29 cellular contexts compared by ENCODE assay signal in the genomic region with DNA sequence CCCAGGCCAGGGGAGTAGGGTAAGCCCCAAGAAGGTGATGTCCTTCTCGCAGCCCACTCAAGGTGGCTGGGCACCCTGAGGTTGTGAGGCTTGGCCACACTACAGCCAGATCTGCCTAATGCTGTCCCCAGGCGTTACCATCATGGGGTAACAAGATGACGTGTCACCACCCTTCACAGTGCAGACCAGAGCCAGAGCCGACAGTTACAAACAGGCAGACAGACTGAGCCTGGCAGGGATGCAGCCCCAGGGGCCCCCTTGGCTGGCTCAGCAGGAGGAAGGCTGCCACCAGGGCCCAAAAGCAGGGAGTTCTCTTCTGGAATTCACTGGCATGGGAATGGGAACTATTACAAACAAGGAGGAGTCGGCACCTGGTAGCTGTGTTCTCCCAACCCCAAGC.
"Had no signal": no experiment of that assay in that cellular context is flagged by ENCODE, and none has a peak within 500 bp of the region (broad histone marks: within the 10 kb centered on the region; RNA-seq: fewer than 3 reads in every experiment).

No MANE protein-coding gene starts in this region.

- H3K27me3 ChIP-seq: ascending aorta, breast epithelium, cardiac muscle cell, colonic mucosa had no signal

- H3K27ac Mint-ChIP-seq: activated B cell treated with CpG ODN at 0.5 μM for 24 hours; activated naive CD4-positive, alpha-beta T cell treated with anti-CD3 and anti-CD28 coated beads, Interleukin-2, amount 10 ng/mL, durations not matched to agents 7 days and 5 days; activated naive CD4-positive, alpha-beta T cell treated with anti-CD3 and anti-CD28 coated beads, Interleukin-2, amount 50 U/mL, for 72 hours; activated naive CD8-positive, alpha-beta T cell treated with anti-CD3 and anti-CD28 coated beads, Interleukin-2, amount 10 ng/mL, durations not matched to agents 7 days and 5 days; activated T-cell treated with anti-CD3 and anti-CD28 coated beads, Interleukin-2, amount 50 U/mL, for 24 hours; activated T-cell treated with anti-CD3 and anti-CD28 coated beads, Interleukin-2, amount 50 U/mL, for 72 hours; brain had no signal

- ATAC-seq: activated CD4-positive, CD25-positive, alpha-beta regulatory T cell treated with anti-CD3 and anti-CD28 coated beads, Interleukin-2, amount 50 U/mL, for 24 hours; activated naive CD4-positive, alpha-beta T cell treated with anti-CD3 and anti-CD28 coated beads, Interleukin-2, amount 50 U/mL, for 72 hours; activated T-cell treated with anti-CD3 and anti-CD28 coated beads, Interleukin-2, amount 50 U/mL, for 72 hours; gastroesophageal sphincter; heart right ventricle had no signal

- DNase-seq: activated B cell treated with CpG ODN at 0.5 μM for 24 hours; activated CD4-positive, alpha-beta T cell treated with anti-CD3 and anti-CD28 coated beads for 48 hours; activated CD4-positive, alpha-beta T cell treated with anti-CD3 and anti-CD28 coated beads, Interleukin-2, amount 50 U/mL, for 1 hour; activated CD4-positive, alpha-beta T cell treated with anti-CD3 and anti-CD28 coated beads, Interleukin-2, amount 50 U/mL, for 48 hours; activated CD8-positive, alpha-beta memory T cell treated with anti-CD3 and anti-CD28 coated beads, Interleukin-2, amount 50 U/mL, for 48 hours; activated gamma-delta T cell; activated naive CD4-positive, alpha-beta T cell; activated naive CD4-positive, alpha-beta T cell treated with anti-CD3 and anti-CD28 coated beads, Interleukin-2, amount 10 ng/mL, durations not matched to agents 7 days and 5 days; activated naive CD8-positive, alpha-beta T cell treated with anti-CD3 and anti-CD28 coated beads, Interleukin-2, amount 10 ng/mL, durations not matched to agents 7 days and 5 days; activated T-cell treated with anti-CD3 and anti-CD28 coated beads for 4 hours; activated T-cell treated with anti-CD3 and anti-CD28 coated beads, Interleukin-2, amount 50 U/mL, for 24 hours; activated T-cell treated with anti-CD3 and anti-CD28 coated beads, Interleukin-2, amount 50 U/mL, for 72 hours; central memory CD4-positive, alpha-beta T cell; cerebellar nuclear complex; colonic mucosa; effector CD8-positive, alpha-beta T cell; esophagus squamous epithelium; foreskin melanocyte; heart right ventricle; T-helper 2 cell; WERI-Rb-1 had no signal

- H3K9me3 ChIP-seq: ascending aorta, breast epithelium, colonic mucosa, esophagus squamous epithelium, gastroesophageal sphincter, heart right ventricle had no signal

- H3K27ac ChIP-seq: ascending aorta, breast epithelium, cardiac muscle cell, colonic mucosa, epithelial cell of prostate, esophagus squamous epithelium, gastroesophageal sphincter, heart right ventricle, WERI-Rb-1 had no signal

- H3K9me3 Mint-ChIP-seq: activated B cell treated with CpG ODN at 0.5 μM for 24 hours; activated naive CD8-positive, alpha-beta T cell treated with anti-CD3 and anti-CD28 coated beads, Interleukin-2, amount 10 ng/mL, durations not matched to agents 7 days and 5 days; activated T-cell treated with anti-CD3 and anti-CD28 coated beads, Interleukin-2, amount 50 U/mL, for 24 hours; activated T-cell treated with anti-CD3 and anti-CD28 coated beads, Interleukin-2, amount 50 U/mL, for 72 hours; brain had no signal

- H3K27me3 Mint-ChIP-seq: activated naive CD4-positive, alpha-beta T cell treated with anti-CD3 and anti-CD28 coated beads, Interleukin-2, amount 10 ng/mL, durations not matched to agents 7 days and 5 days; activated naive CD8-positive, alpha-beta T cell treated with anti-CD3 and anti-CD28 coated beads, Interleukin-2, amount 10 ng/mL, durations not matched to agents 7 days and 5 days; activated T-cell treated with anti-CD3 and anti-CD28 coated beads, Interleukin-2, amount 50 U/mL, for 24 hours had no signal

- H3K4me1 ChIP-seq: ascending aorta, breast epithelium, colonic mucosa, esophagus squamous epithelium, gastroesophageal sphincter, heart right ventricle had no signal

- H3K4me1 Mint-ChIP-seq: activated B cell treated with CpG ODN at 0.5 μM for 24 hours; activated naive CD4-positive, alpha-beta T cell treated with anti-CD3 and anti-CD28 coated beads, Interleukin-2, amount 10 ng/mL, durations not matched to agents 7 days and 5 days; activated naive CD8-positive, alpha-beta T cell treated with anti-CD3 and anti-CD28 coated beads, Interleukin-2, amount 10 ng/mL, durations not matched to agents 7 days and 5 days; brain had no signal

- H3K36me3 Mint-ChIP-seq: activated naive CD4-positive, alpha-beta T cell treated with anti-CD3 and anti-CD28 coated beads, Interleukin-2, amount 10 ng/mL, durations not matched to agents 7 days and 5 days; activated naive CD4-positive, alpha-beta T cell treated with anti-CD3 and anti-CD28 coated beads, Interleukin-2, amount 50 U/mL, for 72 hours; activated naive CD8-positive, alpha-beta T cell treated with anti-CD3 and anti-CD28 coated beads, Interleukin-2, amount 10 ng/mL, durations not matched to agents 7 days and 5 days; brain had no signal

- H3K4me3 Mint-ChIP-seq: activated B cell treated with CpG ODN at 0.5 μM for 24 hours; activated naive CD4-positive, alpha-beta T cell treated with anti-CD3 and anti-CD28 coated beads, Interleukin-2, amount 10 ng/mL, durations not matched to agents 7 days and 5 days; activated naive CD8-positive, alpha-beta T cell treated with anti-CD3 and anti-CD28 coated beads, Interleukin-2, amount 10 ng/mL, durations not matched to agents 7 days and 5 days; activated T-cell treated with anti-CD3 and anti-CD28 coated beads, Interleukin-2, amount 50 U/mL, for 24 hours; activated T-cell treated with anti-CD3 and anti-CD28 coated beads, Interleukin-2, amount 50 U/mL, for 72 hours; brain had no signal
